In the genomic region with DNA sequence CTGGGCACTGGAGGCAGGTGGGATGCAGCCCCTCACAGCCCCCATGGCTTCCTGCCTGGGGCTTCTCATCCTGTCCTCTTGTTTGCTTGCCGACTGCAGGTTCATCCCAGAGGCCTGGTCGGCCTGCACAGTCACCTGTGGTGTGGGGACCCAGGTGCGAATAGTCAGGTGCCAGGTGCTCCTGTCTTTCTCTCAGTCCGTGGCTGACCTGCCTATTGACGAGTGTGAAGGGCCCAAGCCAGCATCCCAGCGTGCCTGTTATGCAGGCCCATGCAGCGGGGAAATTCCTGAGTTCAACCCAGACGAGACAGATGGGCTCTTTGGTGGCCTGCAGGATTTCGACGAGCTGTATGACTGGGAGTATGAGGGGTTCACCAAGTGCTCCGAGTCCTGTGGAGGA, we compare ENCODE assay signal across 8 cellular contexts.
"Had no signal": no experiment of that assay in that cellular context is flagged by ENCODE, and none has a peak within 500 bp of the region (broad histone marks: within the 10 kb centered on the region; RNA-seq: fewer than 3 reads in every experiment).

No MANE protein-coding gene starts in this region.

- H3K27ac ChIP-seq: hepatocyte, thyroid gland, vagina had no signal

- DNase-seq: activated CD4-positive, alpha-beta memory T cell treated with anti-CD3 and anti-CD28 coated beads, Interleukin-2, amount 10 ng/mL, durations not matched to agents 7 days and 5 days; activated naive CD4-positive, alpha-beta T cell; stimulated activated CD4-positive, alpha-beta T cell treated with anti-CD3 and anti-CD28 coated beads, Interleukin-4, amount 100 ng/mL, for 4 hours; T1000; thyroid gland had no signal

- H3K9me3 ChIP-seq: thyroid gland, vagina had no signal

- H3K4me3 ChIP-seq: hepatocyte, skin epidermis, thyroid gland, vagina had no signal

- H2AFZ ChIP-seq: hepatocyte had no signal

- H3K27me3 ChIP-seq: hepatocyte, thyroid gland, vagina had no signal

- H3K79me2 ChIP-seq: hepatocyte had no signal

- H3K4me3 Mint-ChIP-seq: activated CD4-positive, alpha-beta memory T cell treated with anti-CD3 and anti-CD28 coated beads, Interleukin-2, amount 10 ng/mL, durations not matched to agents 7 days and 5 days had no signal

- H3K36me3 ChIP-seq: thyroid gland, vagina had no signal

- H3K27ac Mint-ChIP-seq: activated CD4-positive, alpha-beta memory T cell treated with anti-CD3 and anti-CD28 coated beads, Interleukin-2, amount 10 ng/mL, durations not matched to agents 7 days and 5 days had no signal

- H3K4me1 Mint-ChIP-seq: activated CD4-positive, alpha-beta memory T cell treated with anti-CD3 and anti-CD28 coated beads, Interleukin-2, amount 10 ng/mL, durations not matched to agents 7 days and 5 days had no signal
